In the genomic region with DNA sequence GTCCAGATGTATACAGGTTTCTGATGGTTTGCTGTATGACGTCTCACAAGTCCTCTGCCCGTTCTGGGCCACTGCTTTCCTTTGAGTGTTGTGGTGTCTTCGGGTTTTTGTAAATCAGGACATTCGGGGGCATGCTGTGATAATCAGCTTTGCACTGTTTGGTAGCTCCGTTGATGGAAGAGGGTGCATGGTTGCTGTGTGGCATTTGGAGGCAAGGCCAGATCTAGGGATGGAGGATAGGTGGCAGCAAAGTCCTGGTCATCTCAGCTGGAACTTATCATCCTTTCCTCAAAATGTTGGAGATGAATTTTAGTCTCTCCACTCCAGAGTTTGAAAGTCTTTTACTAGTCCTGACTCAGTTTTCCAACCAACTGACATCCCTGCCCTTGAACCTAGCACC, we compare ENCODE assay signal across 10 cellular contexts.
DNase-seq lines count a peak whose midpoint lies in the region; ATAC-seq, FAIRE-seq and TF ChIP-seq lines count a peak whose summit lies in the region.
"Had no signal": no experiment of that assay in that cellular context is flagged by ENCODE, and none has a peak within 500 bp of the region (broad histone marks: within the 10 kb centered on the region; RNA-seq: fewer than 3 reads in every experiment).

No MANE protein-coding gene starts in this region.

- no peak overlapping the region for H3K4me3 Mint-ChIP-seq in stimulated activated naive B cell treated with anti-CD40 and anti-IgM and Interleukin-4, amounts not matched to agents 10 μg/mL and 1 μg/mL and 100 μg/mL, for 72 hours
- no peak overlapping the region for H3K4me3 Mint-ChIP-seq in activated CD4-positive, alpha-beta T cell treated with anti-CD3 and anti-CD28 coated beads, Interleukin-2, amount 10 ng/mL, durations not matched to agents 7 days and 5 days
- H3K4me3 Mint-ChIP-seq in effector memory CD8-positive, alpha-beta T cell = no peak overlapping the region
- H3K4me3 Mint-ChIP-seq in CD4-positive, alpha-beta memory T cell = no peak overlapping the region
- H3K4me3 Mint-ChIP-seq: activated T-cell treated with anti-CD3 and anti-CD28 coated beads, Interleukin-2, amount 50 U/mL, for 4 hours had no signal

- FAIRE-seq in islet of Langerhans (lab: Jason Lieb, UNC) = peak; percentile 83
- FAIRE-seq: K562 had no signal

- H3K27ac Mint-ChIP-seq in stimulated activated naive B cell treated with anti-CD40 and anti-IgM and Interleukin-4, amounts not matched to agents 10 μg/mL and 1 μg/mL and 100 μg/mL, for 72 hours = no peak overlapping the region
- no peak overlapping the region for H3K27ac Mint-ChIP-seq in activated CD4-positive, alpha-beta T cell treated with anti-CD3 and anti-CD28 coated beads, Interleukin-2, amount 10 ng/mL, durations not matched to agents 7 days and 5 days
- no peak overlapping the region for H3K27ac Mint-ChIP-seq in effector memory CD8-positive, alpha-beta T cell
- H3K27ac Mint-ChIP-seq in CD4-positive, alpha-beta memory T cell = no peak overlapping the region

- intact Hi-C loops in CD4-positive, alpha-beta memory T cell (cut with micrococcal nuclease) = no loop called here

- H3K4me3 ChIP-seq in AG09309 (ENCODE audit: control insufficient read depth, low read depth, low read length) = no peak overlapping the region
- no peak overlapping the region for H3K4me3 ChIP-seq in CD4-positive, alpha-beta memory T cell (ENCODE audit: low read length in 2 of 2)
- H3K4me3 ChIP-seq: K562 had no signal

- no peaks in the 10 kb centered on the region for H3K9me3 Mint-ChIP-seq in stimulated activated naive B cell treated with anti-CD40 and anti-IgM and Interleukin-4, amounts not matched to agents 10 μg/mL and 1 μg/mL and 100 μg/mL, for 72 hours
- H3K9me3 Mint-ChIP-seq in activated CD4-positive, alpha-beta T cell treated with anti-CD3 and anti-CD28 coated beads, Interleukin-2, amount 10 ng/mL, durations not matched to agents 7 days and 5 days = no peaks in the 10 kb centered on the region
- no peaks in the 10 kb centered on the region for H3K9me3 Mint-ChIP-seq in effector memory CD8-positive, alpha-beta T cell
- H3K9me3 Mint-ChIP-seq in CD4-positive, alpha-beta memory T cell = peaks cover 0 to 2% (median 0%) of the 10 kb centered on the region in 8 donors
- H3K9me3 Mint-ChIP-seq: activated T-cell treated with anti-CD3 and anti-CD28 coated beads, Interleukin-2, amount 50 U/mL, for 4 hours had no signal

- H3K27me3 Mint-ChIP-seq in stimulated activated naive B cell treated with anti-CD40 and anti-IgM and Interleukin-4, amounts not matched to agents 10 μg/mL and 1 μg/mL and 100 μg/mL, for 72 hours = peaks cover 10 to 12% of the 10 kb centered on the region in 2 donors
- H3K27me3 Mint-ChIP-seq in activated CD4-positive, alpha-beta T cell treated with anti-CD3 and anti-CD28 coated beads, Interleukin-2, amount 10 ng/mL, durations not matched to agents 7 days and 5 days = peaks cover 3% of the 10 kb centered on the region
- H3K27me3 Mint-ChIP-seq in effector memory CD8-positive, alpha-beta T cell = peaks cover 9 to 18% of the 10 kb centered on the region in 2 donors
- peaks cover 6 to 9% of the 10 kb centered on the region in 2 donors for H3K27me3 Mint-ChIP-seq in CD4-positive, alpha-beta memory T cell

- H3K36me3 ChIP-seq in CD4-positive, alpha-beta memory T cell (ENCODE audit: insufficient read depth, low read length) = no peaks in the 10 kb centered on the region

- H3K27ac ChIP-seq in CD4-positive, alpha-beta memory T cell (ENCODE audit: low read depth, low read length) = no peak overlapping the region

- no peaks in the 10 kb centered on the region for H3K27me3 ChIP-seq in CD4-positive, alpha-beta memory T cell (ENCODE audit: insufficient read depth, low read length)

- POLR2A ChIA-PET in activated CD4-positive, alpha-beta T cell treated with anti-CD3 and anti-CD28 coated beads, Interleukin-2, amount 10 ng/mL, durations not matched to agents 7 days and 5 days (lab: Charles Lee) = no interaction called here
- POLR2A ChIA-PET in CD4-positive, alpha-beta memory T cell (lab: Charles Lee; ENCODE audit: partially characterized antibody) = no interaction called here

- CTCF ChIA-PET in activated CD4-positive, alpha-beta T cell treated with anti-CD3 and anti-CD28 coated beads, Interleukin-2, amount 10 ng/mL, durations not matched to agents 7 days and 5 days (lab: Charles Lee) = no interaction called here
- CTCF ChIA-PET in CD4-positive, alpha-beta memory T cell (lab: Charles Lee; ENCODE audit: partially characterized antibody) = no interaction called here

- TF ChIP-seq CTCF in AG09309 (IDR thresholded peaks at IDR 0.05; ENCODE audit: control insufficient read depth, insufficient read depth, low read depth, low read length, missing control alignments) = peak; percentile 24
- TF ChIP-seq CTCF in GM10266 (IDR thresholded peaks at IDR 0.05; ENCODE audit: control insufficient read depth, insufficient read depth, low read depth, missing control alignments) = peak; percentile 6

- H3K4me1 ChIP-seq in CD4-positive, alpha-beta memory T cell (ENCODE audit: insufficient read depth, low read length) = no peaks in the 10 kb centered on the region

- no peaks in the 10 kb centered on the region for H3K9me3 ChIP-seq in CD4-positive, alpha-beta memory T cell (ENCODE audit: control insufficient read depth in 1 of 2, low read length in 2 of 2)

- ATAC-seq in stimulated activated naive B cell treated with anti-CD40 and anti-IgM and Interleukin-4, amounts not matched to agents 10 μg/mL and 1 μg/mL and 100 μg/mL, for 72 hours (replicated peaks) = no peak
- ATAC-seq in effector memory CD8-positive, alpha-beta T cell (replicated peaks) = no peak
- ATAC-seq: activated T-cell treated with anti-CD3 and anti-CD28 coated beads, Interleukin-2, amount 50 U/mL, for 4 hours; K562 had no signal

- no peak for DNase-seq in AG09309 (ENCODE audit: low read depth)
- DNase-seq in GM10266 (ENCODE audit: extremely low spot score) = no peak
- peak; percentile 43 for DNase-seq in RKO (ENCODE audit: low spot score)
- no peak for DNase-seq in stimulated activated naive B cell treated with anti-CD40 and anti-IgM and Interleukin-4, amounts not matched to agents 10 μg/mL and 1 μg/mL and 100 μg/mL, for 72 hours
- DNase-seq in activated CD4-positive, alpha-beta T cell treated with anti-CD3 and anti-CD28 coated beads, Interleukin-2, amount 10 ng/mL, durations not matched to agents 7 days and 5 days = no peak
- DNase-seq in effector memory CD8-positive, alpha-beta T cell = no peak
- no peak for DNase-seq in CD4-positive, alpha-beta memory T cell
- DNase-seq: activated T-cell treated with anti-CD3 and anti-CD28 coated beads, Interleukin-2, amount 50 U/mL, for 4 hours had no signal

- H3K4me1 Mint-ChIP-seq in stimulated activated naive B cell treated with anti-CD40 and anti-IgM and Interleukin-4, amounts not matched to agents 10 μg/mL and 1 μg/mL and 100 μg/mL, for 72 hours = no peaks in the 10 kb centered on the region
- no peaks in the 10 kb centered on the region for H3K4me1 Mint-ChIP-seq in activated CD4-positive, alpha-beta T cell treated with anti-CD3 and anti-CD28 coated beads, Interleukin-2, amount 10 ng/mL, durations not matched to agents 7 days and 5 days
- H3K4me1 Mint-ChIP-seq in effector memory CD8-positive, alpha-beta T cell (ENCODE audit: low read depth in 2 of 2) = no peaks in the 10 kb centered on the region
- H3K4me1 Mint-ChIP-seq in CD4-positive, alpha-beta memory T cell = peaks cover 0 to 1% (median 0%) of the 10 kb centered on the region in 4 donors

- no peaks in the 10 kb centered on the region for H3K36me3 Mint-ChIP-seq in stimulated activated naive B cell treated with anti-CD40 and anti-IgM and Interleukin-4, amounts not matched to agents 10 μg/mL and 1 μg/mL and 100 μg/mL, for 72 hours
- H3K36me3 Mint-ChIP-seq in activated CD4-positive, alpha-beta T cell treated with anti-CD3 and anti-CD28 coated beads, Interleukin-2, amount 10 ng/mL, durations not matched to agents 7 days and 5 days (ENCODE audit: low read depth) = no peaks in the 10 kb centered on the region
- no peaks in the 10 kb centered on the region for H3K36me3 Mint-ChIP-seq in effector memory CD8-positive, alpha-beta T cell (ENCODE audit: insufficient read depth)
- no peaks in the 10 kb centered on the region for H3K36me3 Mint-ChIP-seq in CD4-positive, alpha-beta memory T cell
